ENCODE assay signal across 8 cellular contexts in genomic region chr4:8468746-8469535, GRCh38. TPM values are rescaled to one million over a fixed set of nuclear protein-coding genes. Genes with fewer than 3 reads are reported as not detected.
DNase-seq lines count a peak whose midpoint lies in the region; ATAC-seq, FAIRE-seq and TF ChIP-seq lines count a peak whose summit lies in the region.

No MANE protein-coding gene starts in this region.

- H3K27ac ChIP-seq in lower lobe of right lung, result no peak overlapping the region

- H3K4me3 ChIP-seq in H7 (ENCODE audit: insufficient read depth, low read depth, low read length) (no peak overlapping the region), lower lobe of right lung (no peak overlapping the region)

- DNase-seq in H7 (peak; percentile 96), NCI-H1105 treated with DMSO at 0.1 percent for 48 hours (lab: John Stamatoyannopoulos, UW) (peak; percentile 18), dedifferentiated amniotic fluid mesenchymal stem cell (ENCODE audit: extremely low spot score) (peak; percentile 47), lower lobe of right lung (peak; percentile 77)
- peak; percentile 20 to 47 for DNase-seq in activated CD4-positive, alpha-beta T cell treated with anti-CD3 and anti-CD28 coated beads for 24 hours (ENCODE audit: low read depth in 2 of 2)
- peak; percentile 11 for DNase-seq in stimulated activated CD8-positive, alpha-beta memory T cell treated with anti-CD3 and anti-CD28 coated beads, Interleukin-15, amount 100 ng/mL, for 24 hours (ENCODE audit: low read depth)

- intact Hi-C loops in lower lobe of right lung (cut with DNase I), result no loop called here

- ATAC-seq in lower lobe of right lung (peak; percentile 79), GM19035 (IDR thresholded peaks at IDR 0.05; ENCODE audit: unreplicated experiment) (no peak)

- peaks cover 15% of the 10 kb centered on the region for H3K36me3 ChIP-seq in H7 (replicated peaks; ENCODE audit: control insufficient read depth, insufficient read depth, low read length)
- peaks cover 67% of the 10 kb centered on the region for H3K36me3 ChIP-seq in lower lobe of right lung

- peaks cover 19% of the 10 kb centered on the region for H3K4me1 ChIP-seq in lower lobe of right lung

- peak; percentile 15 for FAIRE-seq in G401.6 (lab: Jason Lieb, UNC)

- H3K9me3 ChIP-seq in lower lobe of right lung, result no peaks in the 10 kb centered on the region

- TF ChIP-seq CTCF in lower lobe of right lung (IDR thresholded peaks at IDR 0.05), result peak; percentile 93

- H3K27me3 ChIP-seq in H7 (ENCODE audit: control insufficient read depth, insufficient read depth, low read length) (no peaks in the 10 kb centered on the region), lower lobe of right lung (ENCODE audit: low read depth) (no peaks in the 10 kb centered on the region)

RNA-seq across cellular contexts. Expression of gene TRMT44, which starts 28.4 kb away (rescaled TPM):
- 35.5 and 42.2 TPM in 2 replicates for total RNA-seq in H7 (2014; rRNA removed; shearing (Covaris generic))
- 23.9 TPM for total RNA-seq in lower lobe of right lung

RNA-seq across cellular contexts. Expression of gene ACOX3, which starts 28.4 kb away (rescaled TPM):
- 24.4 and 40.8 TPM in 2 replicates for total RNA-seq in H7 (2014; rRNA removed; shearing (Covaris generic))
- 30.4 TPM for total RNA-seq in lower lobe of right lung

Comparison
In these comparisons a context has a peak if more than half of its experiments do, and no peak if none do; other contexts are left out.
1. DNase-seq: peak in every context shown above with its lines; median percentile 96 in H7; 77 in lower lobe of right lung; 47 in dedifferentiated amniotic fluid mesenchymal stem cell; 34 in activated CD4-positive, alpha-beta T cell treated with anti-CD3 and anti-CD28 coated beads for 24 hours; 18 in NCI-H1105 treated with DMSO at 0.1 percent for 48 hours; 11 in stimulated activated CD8-positive, alpha-beta memory T cell treated with anti-CD3 and anti-CD28 coated beads, Interleukin-15, amount 100 ng/mL, for 24 hours.